In genomic region chr1:243471754-243472725, GRCh38 we compare ENCODE assay signal across 10 cellular contexts.
A peak's percentile ranks its signal among the peaks of the same experiment; 100 is the strongest.
DNase-seq lines count a peak whose midpoint lies in the region; ATAC-seq, FAIRE-seq and TF ChIP-seq lines count a peak whose summit lies in the region.
"Had no signal": no experiment of that assay in that cellular context is flagged by ENCODE, and none has a peak within 500 bp of the region (broad histone marks: within the 10 kb centered on the region; RNA-seq: fewer than 3 reads in every experiment).

No MANE protein-coding gene starts in this region.

- no peak overlapping the region for H3K27ac ChIP-seq in K562 (ENCODE audit: extremely low read depth, low read depth, low read length)

- H3K9me1 ChIP-seq in K562 (ENCODE audit: control insufficient read depth, insufficient read depth, low read length), result peaks cover 5% of the 10 kb centered on the region

- in situ Hi-C loops in ACHN (cut with HindIII; ENCODE audit: low pct_ligation_motif_present, low pct_unique_long_range_greater_than_20kb, low sequenced_read_pairs) (no loop called here), K562 (cut with MboI) (no loop called here)

- H2AFZ ChIP-seq in K562 (ENCODE audit: low read depth, low read length), result no peak overlapping the region

- TF ChIP-seq CTCF in K562 (IDR thresholded peaks at IDR 0.05 in 2 of 3, conservative IDR thresholded peaks at IDR 0.05 in 1 of 3; ENCODE audit: insufficient read depth in 2 of 3, low read depth in 1 of 3, low read length in 3 of 3), result no peak

- peak; percentile 65 for FAIRE-seq in K562 (lab: Jason Lieb, UNC)

- no peak for TF ChIP-seq POLR2A in K562 (conservative IDR thresholded peaks at IDR 0.05)

- H3K27me3 ChIP-seq in K562 (ENCODE audit: control insufficient read depth in 2 of 2, insufficient read depth in 2 of 2, low read length in 2 of 2), result no peaks in the 10 kb centered on the region
- H3K27me3 ChIP-seq in H7 (ENCODE audit: control insufficient read depth, insufficient read depth, low read length), result peaks cover 2% of the 10 kb centered on the region; the same call in 1 of the 2 replicates

- ATAC-seq in GM19438 (IDR thresholded peaks at IDR 0.05; ENCODE audit: low read depth, unreplicated experiment) (peak; percentile 74), HG03175 (IDR thresholded peaks at IDR 0.05; ENCODE audit: unreplicated experiment) (peak; percentile 88), K562 (peak; percentile 15; the same call in 1 of the 3 replicates)

- no peak overlapping the region for H3K4me2 ChIP-seq in K562 (ENCODE audit: insufficient read depth, low read length)

- no peak overlapping the region for H3K4me3 ChIP-seq in K562
- no peak overlapping the region for H3K4me3 ChIP-seq in H7 (ENCODE audit: insufficient read depth, low read depth, low read length)

- intact Hi-C loops in K562 (cut with micrococcal nuclease), result loop anchor here (2.0 kb wide), 1 partner anchor 127 kb away; no protein-coding TSS in a partner anchor
- intact Hi-C loops in head of caudate nucleus (cut with DNase I), result loop anchor here (10.0 kb wide), 3 partner anchors 127 to 803 kb away; partner anchors contain the start of gene ZBTB18

- CTCF ChIA-PET in K562 (lab: Yijun Ruan, JAX; ENCODE audit: low intra/inter-chr PET ratio), result no interaction called here

- POLR2A ChIA-PET in K562 (lab: Yijun Ruan, JAX), result interaction anchor here (1.1 kb wide), 1 partner anchor 14 kb away, joined by 3 read pairs; no protein-coding TSS in a partner anchor

- BruUV-seq in K562 (replicated peaks; lab: Mats Ljungman, UMichigan), result no TSS peak

- no peaks in the 10 kb centered on the region for H3K79me2 ChIP-seq in K562 (ENCODE audit: control insufficient read depth, insufficient read depth, low read length)

- H3K4me1 ChIP-seq in K562 (replicated peaks in 1 of 2; ENCODE audit: control insufficient read depth in 2 of 2, insufficient read depth in 2 of 2, low read length in 2 of 2), result peaks cover 6 to 15% of the 10 kb centered on the region in 2 experiments; a peak in 2 of 5 replicates

- no peaks in the 10 kb centered on the region for H3K36me3 ChIP-seq in K562 (ENCODE audit: control insufficient read depth, insufficient read depth, low read length)
- no peaks in the 10 kb centered on the region for H3K36me3 ChIP-seq in H7 (replicated peaks; ENCODE audit: control insufficient read depth, insufficient read depth, low read length)

- DNase-seq in ACHN, result peak; percentile 48
- no peak for DNase-seq in K562 (ENCODE audit: extremely low read depth in 1 of 4, low spot score in 3 of 4)
- no peak for DNase-seq in H7
- no peak for DNase-seq in head of caudate nucleus
- DNase-seq in NCI-H446 (lab: John Stamatoyannopoulos, UW), result no peak
- DNase-seq in NCI-H1105 (lab: John Stamatoyannopoulos, UW), result no peak
- DNase-seq: CD4-positive, CD25-positive, alpha-beta regulatory T cell; NCI-H526 treated with DMSO at 0.1 percent for 48 hours had no signal

- no peaks in the 10 kb centered on the region for H3K9me3 ChIP-seq in K562 (replicated peaks; ENCODE audit: control insufficient read depth, insufficient read depth, low read depth, low read length)

- no peak for TF ChIP-seq RAD21 in K562 (CRISPR knock-in tag; conservative IDR thresholded peaks at IDR 0.05 in 1 of 2, IDR thresholded peaks at IDR 0.05 in 1 of 2)

- no peaks in the 10 kb centered on the region for H4K20me1 ChIP-seq in K562 (replicated peaks; ENCODE audit: control insufficient read depth, insufficient read depth, low read length)

- TF ChIP-seq EP300 in K562 (IDR thresholded peaks at IDR 0.05; ENCODE audit: low read length), result no peak

- WGBS in K562 (ENCODE audit: insufficient coverage, low coverage, missing lambda C conversion rate), result 14% methylated on average over 3 of the region's 3 CpGs

- H3K9ac ChIP-seq in K562 (ENCODE audit: insufficient read depth in 1 of 2, low read depth in 2 of 2, low read length in 2 of 2), result no peak overlapping the region

TF ChIP-seq in K562, 482 proteins besides CTCF, POLR2A, EP300 and RAD21:
- TF ChIP-seq TCF3 (CRISPR knock-in tag; IDR thresholded peaks at IDR 0.05), result peak; percentile 22; the same call in 1 of the 2 replicates
- no peak for TF ChIP-seq ZNF507 (tag; conservative IDR thresholded peaks at IDR 0.05)
- no peak for TF ChIP-seq MEF2A (IDR thresholded peaks at IDR 0.05; ENCODE audit: control insufficient read depth, low read depth, low read length)
- peak; percentile 66 for TF ChIP-seq CBFA2T3 (IDR thresholded peaks at IDR 0.05)
- TF ChIP-seq FOSL1 (tag; conservative IDR thresholded peaks at IDR 0.05), result peak; percentile 40; the same call in 1 of the 2 replicates
- peak; percentile 28; the same call in 1 of the 2 replicates for TF ChIP-seq TAL1 (IDR thresholded peaks at IDR 0.05)
- 0 out of 2 replicates have a peak, but pooled peaks have one; percentile 36 for TF ChIP-seq ATF3 (IDR thresholded peaks at IDR 0.05)
- no peak for TF ChIP-seq ATF3 (CRISPR knock-in tag; conservative IDR thresholded peaks at IDR 0.05)
- peak; percentile 26; the same call in 1 of the 2 replicates for TF ChIP-seq TEAD4 (IDR thresholded peaks at IDR 0.05; ENCODE audit: low read length)
- TF ChIP-seq TEAD4 (CRISPR knock-in tag; IDR thresholded peaks at IDR 0.05; ENCODE audit: borderline replicate concordance), result no peak
- peak; percentile 42 for TF ChIP-seq CBFA2T2 (conservative IDR thresholded peaks at IDR 0.05)
- TF ChIP-seq ZNF561 (CRISPR knock-in tag; conservative IDR thresholded peaks at IDR 0.05), result no peak
- TF ChIP-seq BHLHE40 (IDR thresholded peaks at IDR 0.05; ENCODE audit: low read length), result peak; percentile 38; the same call in 1 of the 2 replicates
- no peak for TF ChIP-seq ZBTB11 (CRISPR knock-in tag; IDR thresholded peaks at IDR 0.05)
- TF ChIP-seq CREB5 (CRISPR knock-in tag; IDR thresholded peaks at IDR 0.05), result no peak

Comparison
In these comparisons a context has a peak if more than half of its experiments do, and no peak if none do; other contexts are left out.
1. ATAC-seq: peak in every context shown above with its lines; median percentile 88 in HG03175; 74 in GM19438; 15 in K562.